In the genomic region with DNA sequence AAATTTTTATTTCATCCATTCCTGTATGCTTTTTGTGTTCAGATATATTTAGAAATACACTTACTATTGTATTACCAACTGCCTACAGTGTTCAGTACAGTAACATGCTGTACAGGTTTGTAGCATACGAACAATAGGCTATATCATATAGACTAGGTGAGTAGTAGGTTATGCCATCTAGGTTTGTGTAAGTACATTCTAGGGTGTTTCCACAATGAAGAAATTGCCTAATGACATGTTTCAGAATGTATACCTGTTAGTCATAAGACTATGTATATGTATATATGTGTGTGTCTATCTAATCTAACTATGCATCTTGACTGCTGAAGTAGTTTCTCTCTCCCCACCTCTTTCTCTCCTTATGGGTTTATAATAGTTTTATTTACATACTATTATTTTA, we compare ENCODE assay signal across 32 cellular contexts. TPM values are rescaled to one million over a fixed set of nuclear protein-coding genes. Genes with fewer than 3 reads are reported as not detected.
"Had no signal": no experiment of that assay in that cellular context is flagged by ENCODE, and none has a peak within 500 bp of the region (broad histone marks: within the 10 kb centered on the region; RNA-seq: fewer than 3 reads in every experiment).

No MANE protein-coding gene starts in this region.

- H3K9me3 ChIP-seq: colonic mucosa, gastrocnemius medialis had no signal

- H3K27ac ChIP-seq: brain microvascular endothelial cell, cardiac muscle cell, colonic mucosa, gastrocnemius medialis, heart left ventricle, WERI-Rb-1 had no signal

- ATAC-seq: activated CD4-positive, CD25-positive, alpha-beta regulatory T cell treated with anti-CD3 and anti-CD28 coated beads, Interleukin-2, amount 50 U/mL, for 24 hours; activated CD8-positive, alpha-beta T cell treated with anti-CD3 and anti-CD28 coated beads for 36 hours; activated T-cell treated with anti-CD3 and anti-CD28 coated beads, Interleukin-2, amount 50 U/mL, for 4 hours; activated T-helper 17 cell treated with anti-CD3 and anti-CD28 coated beads, Interleukin-2, amount 50 U/mL, for 72 hours; gastrocnemius medialis; heart left ventricle; T-helper 17 cell had no signal

- H3K27ac Mint-ChIP-seq: activated B cell treated with CpG ODN at 0.5 μM for 24 hours; activated CD8-positive, alpha-beta T cell treated with anti-CD3 and anti-CD28 coated beads for 36 hours; activated naive CD8-positive, alpha-beta T cell; activated T-helper 17 cell treated with anti-CD3 and anti-CD28 coated beads, Interleukin-2, amount 50 U/mL, for 72 hours; T-helper 17 cell; T-helper 2 cell treated with Interferon-gamma antibody and Interleukin-4, amounts not matched to agents 5 μg/mL and 100 μg/mL, for 36 hours had no signal

- H3K4me1 ChIP-seq: colonic mucosa, gastrocnemius medialis, heart left ventricle had no signal

- H3K4me3 ChIP-seq: cardiac muscle cell, colonic mucosa, esophagus squamous epithelium, gastrocnemius medialis, heart left ventricle had no signal

- H3K27me3 Mint-ChIP-seq: T-helper 17 cell had no signal

- DNase-seq: activated B cell treated with CpG ODN at 0.5 μM for 24 hours; activated CD4-positive, alpha-beta T cell treated with anti-CD3 and anti-CD28 coated beads for 48 hours; activated CD4-positive, alpha-beta T cell treated with anti-CD3 and anti-CD28 coated beads, Interleukin-2, amount 50 U/mL, for 1 hour; activated CD4-positive, alpha-beta T cell treated with anti-CD3 and anti-CD28 coated beads, Interleukin-2, amount 50 U/mL, for 48 hours; activated CD8-positive, alpha-beta memory T cell treated with anti-CD3 and anti-CD28 coated beads for 24 hours; activated CD8-positive, alpha-beta T cell treated with anti-CD3 and anti-CD28 coated beads for 36 hours; activated effector memory CD4-positive, alpha-beta T cell treated with Interleukin-2 at 50 U/mL for 16 hours; activated gamma-delta T cell treated with Interleukin-2 at 50 U/mL for 16 hours; activated naive CD4-positive, alpha-beta T cell treated with anti-CD3 and anti-CD28 coated beads, Interleukin-2, amount 50 U/mL, for 16 hours; activated naive CD4-positive, alpha-beta T cell treated with Interleukin-2 at 50 U/mL for 16 hours; activated T-cell treated with anti-CD3 and anti-CD28 coated beads, Interleukin-2, amount 50 U/mL, for 4 hours; amniotic stem cell; anterior cingulate cortex; brain microvascular endothelial cell; central memory CD4-positive, alpha-beta T cell; colonic mucosa; effector CD8-positive, alpha-beta T cell; esophagus squamous epithelium; gastrocnemius medialis; glutamatergic neuron; heart left ventricle; T-helper 1 cell; T-helper 17 cell; T1000; WERI-Rb-1 had no signal

- H3K4me1 Mint-ChIP-seq: activated B cell treated with CpG ODN at 0.5 μM for 24 hours; activated T-helper 17 cell treated with anti-CD3 and anti-CD28 coated beads, Interleukin-2, amount 50 U/mL, for 72 hours; T-helper 17 cell had no signal

- H3K27me3 ChIP-seq: brain microvascular endothelial cell, cardiac muscle cell, colonic mucosa, esophagus squamous epithelium, gastrocnemius medialis, heart left ventricle had no signal

- H3K4me3 Mint-ChIP-seq: activated B cell treated with CpG ODN at 0.5 μM for 24 hours; activated CD8-positive, alpha-beta T cell treated with anti-CD3 and anti-CD28 coated beads for 36 hours; activated naive CD8-positive, alpha-beta T cell; activated T-cell treated with anti-CD3 and anti-CD28 coated beads, Interleukin-2, amount 50 U/mL, for 4 hours; activated T-helper 17 cell treated with anti-CD3 and anti-CD28 coated beads, Interleukin-2, amount 50 U/mL, for 72 hours; T-helper 17 cell; T-helper 2 cell treated with Interferon-gamma antibody and Interleukin-4, amounts not matched to agents 5 μg/mL and 100 μg/mL, for 36 hours had no signal

- H3K9me3 Mint-ChIP-seq: activated T-helper 17 cell treated with anti-CD3 and anti-CD28 coated beads, Interleukin-2, amount 50 U/mL, for 72 hours had no signal

- H3K36me3 Mint-ChIP-seq: activated naive CD8-positive, alpha-beta T cell had no signal

- H3K36me3 ChIP-seq: brain microvascular endothelial cell, cardiac muscle cell, colonic mucosa, esophagus squamous epithelium, gastrocnemius medialis, heart left ventricle, WERI-Rb-1 had no signal

RNA-seq across cellular contexts. Expression of a gene that starts 51.5 kb away (rescaled TPM):
- total RNA-seq: activated B cell treated with CpG ODN at 0.5 μM for 24 hours; activated CD8-positive, alpha-beta T cell treated with anti-CD3 and anti-CD28 coated beads for 36 hours; activated T-cell treated with anti-CD3 and anti-CD28 coated beads, Interleukin-2, amount 50 U/mL, for 4 hours; activated T-helper 17 cell treated with anti-CD3 and anti-CD28 coated beads, Interleukin-2, amount 50 U/mL, for 72 hours; cardiac muscle cell; dermis microvascular lymphatic vessel endothelial cell; endothelial cell of umbilical vein; T-helper 17 cell had no signal
- polyA plus RNA-seq: cardiac muscle cell had no signal
